In genomic region chr4:189096108-189096507, GRCh38 we compare ENCODE assay signal across 23 cellular contexts.
DNase-seq lines count a peak whose midpoint lies in the region; ATAC-seq, FAIRE-seq and TF ChIP-seq lines count a peak whose summit lies in the region.
"Had no signal": no experiment of that assay in that cellular context is flagged by ENCODE, and none has a peak within 500 bp of the region (broad histone marks: within the 10 kb centered on the region; RNA-seq: fewer than 3 reads in every experiment).

No MANE protein-coding gene starts in this region.

- no peak overlapping the region for H2BK20ac ChIP-seq in H9 (ENCODE audit: low read depth, low read length, poor library complexity, severe bottlenecking)
- no peak overlapping the region for H2BK20ac ChIP-seq in H1 (ENCODE audit: low read length)

- H2AK5ac ChIP-seq in H9 (ENCODE audit: insufficient read length, low read length) (no peak overlapping the region), H1 (ENCODE audit: low read depth, low read length) (no peak overlapping the region)

- H3K79me1 ChIP-seq in H9 (ENCODE audit: insufficient read depth, low read depth, low read length, poor library complexity, severe bottlenecking) (no peaks in the 10 kb centered on the region), H1 (ENCODE audit: low read depth, low read length) (no peaks in the 10 kb centered on the region)

- no peak overlapping the region for H3T11ph ChIP-seq in H9 (ENCODE audit: low read length)

- H3K23ac ChIP-seq in H9 (ENCODE audit: insufficient read length, low read depth, low read length) (no peak overlapping the region), H1 (ENCODE audit: insufficient read length) (no peak overlapping the region)

- H3K27ac ChIP-seq in H9 (ENCODE audit: insufficient read length, low read depth, low read length) = no peak overlapping the region
- H3K27ac ChIP-seq in H1 (ENCODE audit: low read depth, low read length) = no peak overlapping the region
- H3K27ac ChIP-seq: 22Rv1; A549; BLaER1 treated with 17β-estradiol and CSF1 and Interleukin-3, amounts not matched to agents 10 nM and 100 nM; C4-2B had no signal

- CTCF ChIA-PET in H1 (lab: Charles Lee; ENCODE audit: partially characterized antibody) = interaction anchor here (0.7 to 4.7 kb wide), 20 partner anchors 8 to 118 kb away, joined by 3 to 32 read pairs (median 4); no protein-coding TSS in a partner anchor
- CTCF ChIA-PET in activated CD8-positive, alpha-beta T cell treated with anti-CD3 and anti-CD28 coated beads for 36 hours (lab: Charles Lee) = no interaction called here
- CTCF ChIA-PET in activated CD4-positive, alpha-beta T cell treated with anti-CD3 and anti-CD28 coated beads, Interleukin-2, amount 10 ng/mL, durations not matched to agents 7 days and 5 days (lab: Charles Lee) = no interaction called here

- no peak overlapping the region for H3K4me3 ChIP-seq in H1 (ENCODE audit: extremely low read depth in 1 of 4, insufficient read depth in 2 of 4, low read depth in 3 of 4, low read length in 4 of 4)
- H3K4me3 ChIP-seq: A549; BLaER1 treated with 17β-estradiol and CSF1 and Interleukin-3, amounts not matched to agents 10 nM and 100 nM; GM12878 had no signal

- TF ChIP-seq RAD21 in H1 (IDR thresholded peaks at IDR 0.05 in 1 of 2, conservative IDR thresholded peaks at IDR 0.05 in 1 of 2; ENCODE audit: low read depth in 2 of 2, low read length in 2 of 2) = no peak

- no peak overlapping the region for H2BK5ac ChIP-seq in H9 (ENCODE audit: insufficient read length, low read length)
- H2BK5ac ChIP-seq in H1 (ENCODE audit: low read depth, low read length) = no peak overlapping the region

- H3K9me3 Mint-ChIP-seq in H9 = peaks cover 5 to 9% of the 10 kb centered on the region in 2 experiments
- peaks cover 19% of the 10 kb centered on the region for H3K9me3 Mint-ChIP-seq in activated CD8-positive, alpha-beta T cell treated with anti-CD3 and anti-CD28 coated beads for 36 hours
- H3K9me3 Mint-ChIP-seq in activated CD4-positive, alpha-beta T cell treated with anti-CD3 and anti-CD28 coated beads, Interleukin-2, amount 10 ng/mL, durations not matched to agents 7 days and 5 days = peaks cover 13% of the 10 kb centered on the region

- no peak overlapping the region for H4K8ac ChIP-seq in H9 (replicated peaks; ENCODE audit: insufficient read length, low read depth, low read length)
- no peak overlapping the region for H4K8ac ChIP-seq in H1 (ENCODE audit: extremely low read depth, insufficient read depth, low read length)

- H4K5ac ChIP-seq in H9 (ENCODE audit: insufficient read length, low read depth, low read length) = no peak overlapping the region
- H4K5ac ChIP-seq in H1 (ENCODE audit: insufficient read length, low read depth, low read length) = no peak overlapping the region

- H3K9me3 ChIP-seq in H9 (ENCODE audit: control insufficient read depth, low read depth, low read length) (no peaks in the 10 kb centered on the region), H1 (ENCODE audit: insufficient read depth in 2 of 2, low read depth in 1 of 2, low read length in 1 of 2) (peaks cover 0 to 8% of the 10 kb centered on the region in 2 experiments; a peak in 1 of 4 replicates)
- H3K9me3 ChIP-seq: A549, Caco-2 had no signal

- H2BK12ac ChIP-seq in H9 (ENCODE audit: insufficient read length, low read depth, low read length) = peak overlapping the region; percentile 20
- H2BK12ac ChIP-seq in H1 (ENCODE audit: low read depth, low read length) = peak overlapping the region; percentile 69; the same call in 1 of the 2 replicates

- no peak overlapping the region for H3K56ac ChIP-seq in H9 (ENCODE audit: insufficient read length, low read depth, low read length)
- H3K56ac ChIP-seq in H1 (replicated peaks; ENCODE audit: insufficient read length, low read depth, low read length) = no peak overlapping the region

- H3K27me3 Mint-ChIP-seq in H9 (ENCODE audit: low read depth) = no peaks in the 10 kb centered on the region
- no peaks in the 10 kb centered on the region for H3K27me3 Mint-ChIP-seq in activated CD8-positive, alpha-beta T cell treated with anti-CD3 and anti-CD28 coated beads for 36 hours
- no peaks in the 10 kb centered on the region for H3K27me3 Mint-ChIP-seq in activated CD4-positive, alpha-beta T cell treated with anti-CD3 and anti-CD28 coated beads, Interleukin-2, amount 10 ng/mL, durations not matched to agents 7 days and 5 days
- H3K27me3 Mint-ChIP-seq: B cell; CD4-positive, alpha-beta T cell had no signal

- POLR2A ChIA-PET in H1 (lab: Charles Lee; ENCODE audit: partially characterized antibody) = no interaction called here
- POLR2A ChIA-PET in activated CD8-positive, alpha-beta T cell treated with anti-CD3 and anti-CD28 coated beads for 36 hours (lab: Charles Lee) = interaction anchor here (0.7 kb wide), 1 partner anchor 1907 kb away, joined by 4 read pairs; no protein-coding TSS in a partner anchor
- POLR2A ChIA-PET in activated CD4-positive, alpha-beta T cell treated with anti-CD3 and anti-CD28 coated beads, Interleukin-2, amount 10 ng/mL, durations not matched to agents 7 days and 5 days (lab: Charles Lee) = no interaction called here

- no peak for TF ChIP-seq EP300 in H1 (IDR thresholded peaks at IDR 0.05; ENCODE audit: borderline replicate concordance in 1 of 2, low read depth in 2 of 2, low read length in 2 of 2)

- H3K36me3 Mint-ChIP-seq in H9 (ENCODE audit: insufficient read depth in 1 of 3, low read depth in 3 of 3) = peaks cover 0 to 15% (median 3%) of the 10 kb centered on the region in 3 experiments; a peak in 3 of 7 replicates
- H3K36me3 Mint-ChIP-seq in activated CD8-positive, alpha-beta T cell treated with anti-CD3 and anti-CD28 coated beads for 36 hours (ENCODE audit: low read depth) = no peaks in the 10 kb centered on the region
- no peaks in the 10 kb centered on the region for H3K36me3 Mint-ChIP-seq in activated CD4-positive, alpha-beta T cell treated with anti-CD3 and anti-CD28 coated beads, Interleukin-2, amount 10 ng/mL, durations not matched to agents 7 days and 5 days (ENCODE audit: low read depth)
- H3K36me3 Mint-ChIP-seq: CD8-positive, alpha-beta T cell had no signal

- H3K14ac ChIP-seq in H9 (ENCODE audit: insufficient read depth, low read length) (no peak overlapping the region), H1 (ENCODE audit: insufficient read length) (no peak overlapping the region)

- TF ChIP-seq CTCF in H9 (conservative IDR thresholded peaks at IDR 0.05) = no peak
- no peak for TF ChIP-seq CTCF in H1 (IDR thresholded peaks at IDR 0.05; ENCODE audit: control extremely low read depth in 1 of 3, insufficient read depth in 1 of 3, low read depth in 1 of 3, low read length in 3 of 3)
- TF ChIP-seq CTCF in activated CD8-positive, alpha-beta T cell treated with anti-CD3 and anti-CD28 coated beads for 36 hours (IDR thresholded peaks at IDR 0.05) = no peak

- H3K79me2 ChIP-seq in H9 (ENCODE audit: insufficient read depth, low read length) (no peaks in the 10 kb centered on the region), H1 (ENCODE audit: control insufficient read depth in 1 of 2, insufficient read depth in 2 of 2, low read length in 2 of 2) (no peaks in the 10 kb centered on the region)

- no peak overlapping the region for H2BK120ac ChIP-seq in H9 (ENCODE audit: low read depth, low read length, poor library complexity, severe bottlenecking)
- H2BK120ac ChIP-seq in H1 (replicated peaks; ENCODE audit: low read depth, low read length) = no peak overlapping the region

- H3K27me3 ChIP-seq in H9 (ENCODE audit: insufficient read depth, low read length) = no peaks in the 10 kb centered on the region
- H3K27me3 ChIP-seq in H1 (replicated peaks in 1 of 4; ENCODE audit: control insufficient read depth in 3 of 4, extremely low read depth in 1 of 4, insufficient read depth in 3 of 4, low read length in 3 of 4) = no peaks in the 10 kb centered on the region
- H3K27me3 ChIP-seq: BLaER1 treated with 17β-estradiol and CSF1 and Interleukin-3, amounts not matched to agents 10 nM and 100 nM had no signal

- DNase-seq in H9 (no peak), H1 (ENCODE audit: low read depth in 1 of 2, low spot score in 2 of 2) (no peak), sciatic nerve (ENCODE audit: low spot score) (no peak), SKM-1 (lab: John Stamatoyannopoulos, UW; ENCODE audit: unreplicated experiment) (no peak)
- DNase-seq in activated CD8-positive, alpha-beta T cell treated with anti-CD3 and anti-CD28 coated beads for 36 hours = no peak
- DNase-seq in activated CD4-positive, alpha-beta T cell treated with anti-CD3 and anti-CD28 coated beads, Interleukin-2, amount 10 ng/mL, durations not matched to agents 7 days and 5 days = no peak
- DNase-seq: AML-193; Caco-2; Calu3; CD4-positive, alpha-beta T cell; CD8-positive, alpha-beta T cell; DMS79 treated with DMSO at 0.1 percent for 48 hours; GF-D8 had no signal

- H3K23me2 ChIP-seq in H9 (ENCODE audit: insufficient read length, low read depth, low read length, poor library complexity, severe bottlenecking) (no peaks in the 10 kb centered on the region), H1 (ENCODE audit: low read depth, low read length) (no peaks in the 10 kb centered on the region)

- H2BK15ac ChIP-seq in H9 (ENCODE audit: low read depth, low read length) = no peak overlapping the region
- no peak overlapping the region for H2BK15ac ChIP-seq in H1 (ENCODE audit: low read length)

- H3K18ac ChIP-seq in H9 (ENCODE audit: insufficient read length, low read depth, low read length) (no peak overlapping the region), H1 (ENCODE audit: extremely low read depth, low read length) (no peak overlapping the region)

- no peaks in the 10 kb centered on the region for H4K20me1 ChIP-seq in H9 (ENCODE audit: control insufficient read depth, insufficient read depth, insufficient read length)
- H4K20me1 ChIP-seq in H1 (replicated peaks in 1 of 2; ENCODE audit: control insufficient read depth in 1 of 2, insufficient read depth in 2 of 2, low read length in 2 of 2) = no peaks in the 10 kb centered on the region
- H4K20me1 ChIP-seq: BLaER1 treated with 17β-estradiol and CSF1 and Interleukin-3, amounts not matched to agents 10 nM and 100 nM had no signal

- no peak for TF ChIP-seq POLR2A in H1 (IDR thresholded peaks at IDR 0.05; ENCODE audit: control extremely low read depth in 1 of 2, low read depth in 2 of 2, low read length in 2 of 2)

- FAIRE-seq in H1 (lab: Jason Lieb, UNC) = no peak
- FAIRE-seq: A549, D721Med, G401.6, GM12878, GM12892, GM18507 had no signal

- H3K36me3 ChIP-seq in H1 (ENCODE audit: control insufficient read depth in 2 of 4, insufficient read depth in 4 of 4, low read length in 3 of 4) = no peaks in the 10 kb centered on the region
- H3K36me3 ChIP-seq: BLaER1 treated with 17β-estradiol and CSF1 and Interleukin-3, amounts not matched to agents 10 nM and 100 nM had no signal

- intact Hi-C loops in sciatic nerve (cut with DNase I) = loop anchor here (2.0 kb wide), 1 partner anchor 35 kb away; no protein-coding TSS in a partner anchor
- intact Hi-C loops in activated CD8-positive, alpha-beta T cell treated with anti-CD3 and anti-CD28 coated beads for 36 hours (cut with micrococcal nuclease) = no loop called here

- H3K4me3 Mint-ChIP-seq in H9 = no peak overlapping the region
- no peak overlapping the region for H3K4me3 Mint-ChIP-seq in activated CD8-positive, alpha-beta T cell treated with anti-CD3 and anti-CD28 coated beads for 36 hours
- H3K4me3 Mint-ChIP-seq in activated CD4-positive, alpha-beta T cell treated with anti-CD3 and anti-CD28 coated beads, Interleukin-2, amount 10 ng/mL, durations not matched to agents 7 days and 5 days = no peak overlapping the region
- H3K4me3 Mint-ChIP-seq: B cell; CD4-positive, alpha-beta T cell; CD8-positive, alpha-beta T cell had no signal

- no peak overlapping the region for H3K4me2 ChIP-seq in H9 (ENCODE audit: insufficient read depth, insufficient read length, low read length)
- H3K4me2 ChIP-seq in H1 (ENCODE audit: insufficient read depth in 1 of 2, low read depth in 2 of 2, low read length in 2 of 2) = no peak overlapping the region
- H3K4me2 ChIP-seq: A549; BLaER1 treated with 17β-estradiol and CSF1 and Interleukin-3, amounts not matched to agents 10 nM and 100 nM had no signal

- no CpG with 5 or more reads among the region's 16 CpGs for WGBS in H9 (ENCODE audit: extremely low coverage, insufficient read length, low lambda C conversion rate)
- 95% methylated on average over 16 of the region's 16 CpGs; no CpG with 5 or more reads in 1 of the 2 experiments for WGBS in H1 (ENCODE audit: extremely low coverage in 1 of 2, insufficient coverage in 1 of 2, insufficient read length in 1 of 2, insufficient replicate concordance in 2 of 2, low coverage in 1 of 2, low lambda C conversion rate in 2 of 2, missing lambda C conversion rate in 1 of 2), 2 experiments

- H3K9ac ChIP-seq in H9 (ENCODE audit: extremely low read depth, insufficient read length, low read length) = no peak overlapping the region
- no peak overlapping the region for H3K9ac ChIP-seq in H1 (replicated peaks in 1 of 4; ENCODE audit: extremely low read depth in 1 of 4, low read depth in 3 of 4, low read length in 3 of 4)
- H3K9ac ChIP-seq: BLaER1 treated with 17β-estradiol and CSF1 and Interleukin-3, amounts not matched to agents 10 nM and 100 nM had no signal

- ATAC-seq in sciatic nerve = peak; percentile 26
- no peak for ATAC-seq in activated CD8-positive, alpha-beta T cell treated with anti-CD3 and anti-CD28 coated beads for 36 hours
- ATAC-seq: A549; CD8-positive, alpha-beta T cell; GM12878 had no signal

- no peak overlapping the region for H4K91ac ChIP-seq in H9 (ENCODE audit: insufficient read length, low read depth, low read length)
- no peak overlapping the region for H4K91ac ChIP-seq in H1 (replicated peaks; ENCODE audit: insufficient read length, low read length)

- H3K4me1 Mint-ChIP-seq in H9 = peaks cover 8 to 14% of the 10 kb centered on the region in 2 experiments
- no peaks in the 10 kb centered on the region for H3K4me1 Mint-ChIP-seq in activated CD8-positive, alpha-beta T cell treated with anti-CD3 and anti-CD28 coated beads for 36 hours (ENCODE audit: low read depth)
- no peaks in the 10 kb centered on the region for H3K4me1 Mint-ChIP-seq in activated CD4-positive, alpha-beta T cell treated with anti-CD3 and anti-CD28 coated beads, Interleukin-2, amount 10 ng/mL, durations not matched to agents 7 days and 5 days
- H3K4me1 Mint-ChIP-seq: B cell had no signal

- H2AFZ ChIP-seq in H9 (ENCODE audit: low read length) = no peak overlapping the region
- H2AFZ ChIP-seq in H1 (ENCODE audit: low read length) = no peak overlapping the region

- H3K27ac Mint-ChIP-seq in H9 = no peak overlapping the region
- H3K27ac Mint-ChIP-seq in activated CD8-positive, alpha-beta T cell treated with anti-CD3 and anti-CD28 coated beads for 36 hours = no peak overlapping the region
- H3K27ac Mint-ChIP-seq in activated CD4-positive, alpha-beta T cell treated with anti-CD3 and anti-CD28 coated beads, Interleukin-2, amount 10 ng/mL, durations not matched to agents 7 days and 5 days = no peak overlapping the region
- H3K27ac Mint-ChIP-seq: B cell; CD4-positive, alpha-beta T cell; CD8-positive, alpha-beta T cell had no signal

- H3K4me1 ChIP-seq in H9 (ENCODE audit: insufficient read depth, low read length) = no peaks in the 10 kb centered on the region
- H3K4me1 ChIP-seq in H1 (replicated peaks in 1 of 4; ENCODE audit: control insufficient read depth in 3 of 4, insufficient read depth in 4 of 4, low read length in 3 of 4) = no peaks in the 10 kb centered on the region
- H3K4me1 ChIP-seq: A549, Caco-2 had no signal

- no peak overlapping the region for H3K4ac ChIP-seq in H9 (ENCODE audit: low read depth, low read length)
- no peak overlapping the region for H3K4ac ChIP-seq in H1 (replicated peaks; ENCODE audit: insufficient read length, low read depth, low read length)
